10 cellular contexts compared by ENCODE assay signal in genomic region chr11:45405916-45406670, GRCh38.
DNase-seq lines count a peak whose midpoint lies in the region; ATAC-seq and TF ChIP-seq lines count a peak whose summit lies in the region.
"Had no signal": no experiment of that assay in that cellular context is flagged by ENCODE, and none has a peak within 500 bp of the region (broad histone marks: within the 10 kb centered on the region; RNA-seq: fewer than 3 reads in every experiment).

No MANE protein-coding gene starts in this region.

- H3K4me1 ChIP-seq in PC-9 (replicated peaks; ENCODE audit: insufficient read depth): no peaks in the 10 kb centered on the region
- H3K4me1 ChIP-seq in testis: no peaks in the 10 kb centered on the region

- peak; percentile 34 for TF ChIP-seq CTCF in activated CD8-positive, alpha-beta T cell treated with anti-CD3 and anti-CD28 coated beads for 36 hours (IDR thresholded peaks at IDR 0.05)
- peak; percentile 59 for TF ChIP-seq CTCF in PC-9 (conservative IDR thresholded peaks at IDR 0.05)
- TF ChIP-seq CTCF in testis (IDR thresholded peaks at IDR 0.05): peak in 2 of 3 experiments; percentile 36 to 60

- H3K27ac ChIP-seq in PC-9 (no peak overlapping the region), testis (no peak overlapping the region)

- 58 to 65% methylated on average over 3 of the region's 3 CpGs for WGBS in testis, 2 donors

- H3K9me3 ChIP-seq in PC-9 (ENCODE audit: insufficient read depth, low read depth): no peaks in the 10 kb centered on the region
- no peaks in the 10 kb centered on the region for H3K9me3 ChIP-seq in testis

- POLR2A ChIA-PET in activated CD8-positive, alpha-beta T cell treated with anti-CD3 and anti-CD28 coated beads for 36 hours (lab: Charles Lee): no interaction called here
- POLR2A ChIA-PET in activated CD8-positive, alpha-beta T cell treated with anti-CD3 and anti-CD28 coated beads, Interleukin-2, amount 10 ng/mL, durations not matched to agents 7 days and 5 days (lab: Charles Lee): no interaction called here
- POLR2A ChIA-PET in PC-9 (lab: Charles Lee; ENCODE audit: unreplicated experiment): no interaction called here

- BruUV-seq in PC-9 (replicated peaks; lab: Mats Ljungman, UMichigan): no TSS peak

- no peak overlapping the region for H3K4me2 ChIP-seq in PC-9

- H3F3A ChIP-seq in PC-9 (ENCODE audit: insufficient read depth, low read depth): no peaks in the 10 kb centered on the region

- no peaks in the 10 kb centered on the region for H4K20me1 ChIP-seq in PC-9 (ENCODE audit: insufficient read depth)

- no peak for DNase-seq in activated CD8-positive, alpha-beta T cell treated with anti-CD3 and anti-CD28 coated beads for 36 hours
- DNase-seq in activated CD8-positive, alpha-beta T cell treated with anti-CD3 and anti-CD28 coated beads, Interleukin-2, amount 10 ng/mL, durations not matched to agents 7 days and 5 days: no peak
- DNase-seq in PC-9 (no peak), fibroblast of peridontal ligament (ENCODE audit: extremely low read depth) (peak; percentile 20), testis (no peak), HUDEP-2 (lab: John Stamatoyannopoulos, UW; ENCODE audit: unreplicated experiment in 76 of 76) (no peak)
- DNase-seq: activated T-cell treated with anti-CD3 and anti-CD28 coated beads for 4 hours had no signal

- H3K36me3 Mint-ChIP-seq in activated CD8-positive, alpha-beta T cell treated with anti-CD3 and anti-CD28 coated beads for 36 hours (ENCODE audit: low read depth): no peaks in the 10 kb centered on the region
- no peaks in the 10 kb centered on the region for H3K36me3 Mint-ChIP-seq in activated CD8-positive, alpha-beta T cell treated with anti-CD3 and anti-CD28 coated beads, Interleukin-2, amount 10 ng/mL, durations not matched to agents 7 days and 5 days (ENCODE audit: low read depth)

- no peak overlapping the region for H2AFZ ChIP-seq in PC-9

- no peak for TF ChIP-seq POLR2A in testis (IDR thresholded peaks at IDR 0.05)

- CTCF ChIA-PET in activated CD8-positive, alpha-beta T cell treated with anti-CD3 and anti-CD28 coated beads for 36 hours (lab: Charles Lee): interaction anchor here (1.6 to 1.8 kb wide), 2 partner anchors 35 to 249 kb away, joined by 4 to 6 read pairs; no protein-coding TSS in a partner anchor
- CTCF ChIA-PET in activated CD8-positive, alpha-beta T cell treated with anti-CD3 and anti-CD28 coated beads, Interleukin-2, amount 10 ng/mL, durations not matched to agents 7 days and 5 days (lab: Charles Lee): interaction anchor here (1.0 to 2.0 kb wide), 4 partner anchors 10 to 365 kb away, joined by 3 to 7 read pairs (median 4); no protein-coding TSS in a partner anchor
- CTCF ChIA-PET in PC-9 (lab: Charles Lee): no interaction called here

- H3K79me2 ChIP-seq in PC-9 (ENCODE audit: low read depth): no peaks in the 10 kb centered on the region

- no peaks in the 10 kb centered on the region for H3K9me3 Mint-ChIP-seq in activated CD8-positive, alpha-beta T cell treated with anti-CD3 and anti-CD28 coated beads for 36 hours
- no peaks in the 10 kb centered on the region for H3K9me3 Mint-ChIP-seq in activated CD8-positive, alpha-beta T cell treated with anti-CD3 and anti-CD28 coated beads, Interleukin-2, amount 10 ng/mL, durations not matched to agents 7 days and 5 days (ENCODE audit: insufficient read depth)

- H3K4me3 ChIP-seq in PC-9: no peak overlapping the region
- H3K4me3 ChIP-seq in testis: no peak overlapping the region

- H3K27ac Mint-ChIP-seq in activated CD8-positive, alpha-beta T cell treated with anti-CD3 and anti-CD28 coated beads for 36 hours: no peak overlapping the region
- H3K27ac Mint-ChIP-seq in activated CD8-positive, alpha-beta T cell treated with anti-CD3 and anti-CD28 coated beads, Interleukin-2, amount 10 ng/mL, durations not matched to agents 7 days and 5 days: no peak overlapping the region

- H3K27me3 ChIP-seq in PC-9 (ENCODE audit: insufficient read depth, low read depth) (peaks cover 60% of the 10 kb centered on the region), testis (no peaks in the 10 kb centered on the region)

- H3K36me3 ChIP-seq in PC-9 (ENCODE audit: low read depth): no peaks in the 10 kb centered on the region
- no peaks in the 10 kb centered on the region for H3K36me3 ChIP-seq in testis (ENCODE audit: low read depth, missing control alignments)

- intact Hi-C loops in activated CD8-positive, alpha-beta T cell treated with anti-CD3 and anti-CD28 coated beads for 36 hours (cut with micrococcal nuclease): no loop called here
- intact Hi-C loops in PC-9 (cut with micrococcal nuclease; ENCODE audit: unreplicated experiment): no loop called here
- intact Hi-C loops in testis (cut with DNase I; ENCODE audit: low total_unique reads): no loop called here

- peaks cover 17% of the 10 kb centered on the region for H3K27me3 Mint-ChIP-seq in activated CD8-positive, alpha-beta T cell treated with anti-CD3 and anti-CD28 coated beads for 36 hours
- H3K27me3 Mint-ChIP-seq in activated CD8-positive, alpha-beta T cell treated with anti-CD3 and anti-CD28 coated beads, Interleukin-2, amount 10 ng/mL, durations not matched to agents 7 days and 5 days (ENCODE audit: low read depth): peaks cover 23% of the 10 kb centered on the region

- H3K4me1 Mint-ChIP-seq in activated CD8-positive, alpha-beta T cell treated with anti-CD3 and anti-CD28 coated beads for 36 hours (ENCODE audit: low read depth): no peaks in the 10 kb centered on the region
- H3K4me1 Mint-ChIP-seq in activated CD8-positive, alpha-beta T cell treated with anti-CD3 and anti-CD28 coated beads, Interleukin-2, amount 10 ng/mL, durations not matched to agents 7 days and 5 days (ENCODE audit: low read depth): no peaks in the 10 kb centered on the region

- no peak for ATAC-seq in activated CD8-positive, alpha-beta T cell treated with anti-CD3 and anti-CD28 coated beads for 36 hours
- ATAC-seq in activated CD8-positive, alpha-beta T cell treated with anti-CD3 and anti-CD28 coated beads, Interleukin-2, amount 10 ng/mL, durations not matched to agents 7 days and 5 days: no peak
- ATAC-seq in HG03442 (IDR thresholded peaks at IDR 0.05; ENCODE audit: unreplicated experiment) (no peak), HG03565 (IDR thresholded peaks at IDR 0.05; ENCODE audit: unreplicated experiment) (no peak)
- ATAC-seq: Panc1 had no signal

- no peak overlapping the region for H3K4me3 Mint-ChIP-seq in activated CD8-positive, alpha-beta T cell treated with anti-CD3 and anti-CD28 coated beads for 36 hours
- no peak overlapping the region for H3K4me3 Mint-ChIP-seq in activated CD8-positive, alpha-beta T cell treated with anti-CD3 and anti-CD28 coated beads, Interleukin-2, amount 10 ng/mL, durations not matched to agents 7 days and 5 days

- no peaks in the 10 kb centered on the region for H3K9me2 ChIP-seq in PC-9 (ENCODE audit: insufficient read depth)
